ENCODE assay signal across 1 cellular context in the genomic region with DNA sequence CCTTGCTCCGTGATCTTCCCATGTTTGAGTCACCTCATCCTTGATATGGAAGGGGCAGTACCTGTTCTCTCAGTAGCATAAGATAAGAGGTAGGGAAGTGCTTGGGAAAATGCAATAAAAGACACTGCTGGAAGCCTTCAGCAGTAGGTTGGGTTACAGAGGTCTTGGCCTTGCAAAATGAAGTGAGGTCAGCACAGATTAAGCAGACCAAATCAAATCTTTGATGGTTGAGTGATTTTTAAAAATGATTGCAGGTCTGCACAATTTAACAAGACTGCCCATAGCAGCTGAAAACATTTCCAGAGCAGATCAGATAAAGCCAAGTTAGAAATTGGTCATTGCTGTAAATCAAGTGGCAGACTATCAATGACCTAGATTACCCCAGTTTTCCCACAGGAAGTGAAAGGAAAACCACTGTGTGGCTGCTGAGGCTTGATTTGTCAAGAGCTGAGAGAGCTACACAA.
TF ChIP-seq lines count a peak whose summit lies in the region.

No MANE protein-coding gene starts in this region.

TF ChIP-seq in HEK293, 187 proteins besides CTCF, POLR2A, EP300 and RAD21 (continued from another document):
- peak; percentile 13; the same call in 1 of the 2 replicates for TF ChIP-seq GLIS2 (tag by site-specific recombination; IDR thresholded peaks at IDR 0.05)
- TF ChIP-seq KLF8 (tag by site-specific recombination; IDR thresholded peaks at IDR 0.05): 0 out of 2 replicates have a peak, but pooled peaks have one; percentile 13
- peak; percentile 60; the same call in 1 of the 2 replicates for TF ChIP-seq SP7 (tag by site-specific recombination; IDR thresholded peaks at IDR 0.05)
- 0 out of 2 replicates have a peak, but pooled peaks have one; percentile 38 for TF ChIP-seq GFI1B (tag by site-specific recombination; IDR thresholded peaks at IDR 0.05)
- TF ChIP-seq ZNF366 (tag by site-specific recombination; conservative IDR thresholded peaks at IDR 0.05): peak; percentile 61; the same call in 1 of the 2 replicates
- TF ChIP-seq OSR2 (tag by site-specific recombination; IDR thresholded peaks at IDR 0.05): peak; percentile 78
- TF ChIP-seq ZNF843 (tag by site-specific recombination; IDR thresholded peaks at IDR 0.05): peak; percentile 66
- peak; percentile 81 for TF ChIP-seq TRIM28 (IDR thresholded peaks at IDR 0.05; ENCODE audit: borderline replicate concordance, low read length)
- TF ChIP-seq, protein P1, sequence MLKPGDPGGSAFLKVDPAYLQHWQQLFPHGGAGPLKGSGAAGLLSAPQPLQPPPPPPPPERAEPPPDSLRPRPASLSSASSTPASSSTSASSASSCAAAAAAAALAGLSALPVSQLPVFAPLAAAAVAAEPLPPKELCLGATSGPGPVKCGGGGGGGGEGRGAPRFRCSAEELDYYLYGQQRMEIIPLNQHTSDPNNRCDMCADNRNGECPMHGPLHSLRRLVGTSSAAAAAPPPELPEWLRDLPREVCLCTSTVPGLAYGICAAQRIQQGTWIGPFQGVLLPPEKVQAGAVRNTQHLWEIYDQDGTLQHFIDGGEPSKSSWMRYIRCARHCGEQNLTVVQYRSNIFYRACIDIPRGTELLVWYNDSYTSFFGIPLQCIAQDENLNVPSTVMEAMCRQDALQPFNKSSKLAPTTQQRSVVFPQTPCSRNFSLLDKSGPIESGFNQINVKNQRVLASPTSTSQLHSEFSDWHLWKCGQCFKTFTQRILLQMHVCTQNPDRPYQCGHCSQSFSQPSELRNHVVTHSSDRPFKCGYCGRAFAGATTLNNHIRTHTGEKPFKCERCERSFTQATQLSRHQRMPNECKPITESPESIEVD (tag by site-specific recombination; IDR thresholded peaks at IDR 0.05): peak; percentile 69
- peak; percentile 74 for TF ChIP-seq ZNF629 (tag by site-specific recombination; IDR thresholded peaks at IDR 0.05)
